24 cellular contexts compared by ENCODE assay signal in the genomic region with DNA sequence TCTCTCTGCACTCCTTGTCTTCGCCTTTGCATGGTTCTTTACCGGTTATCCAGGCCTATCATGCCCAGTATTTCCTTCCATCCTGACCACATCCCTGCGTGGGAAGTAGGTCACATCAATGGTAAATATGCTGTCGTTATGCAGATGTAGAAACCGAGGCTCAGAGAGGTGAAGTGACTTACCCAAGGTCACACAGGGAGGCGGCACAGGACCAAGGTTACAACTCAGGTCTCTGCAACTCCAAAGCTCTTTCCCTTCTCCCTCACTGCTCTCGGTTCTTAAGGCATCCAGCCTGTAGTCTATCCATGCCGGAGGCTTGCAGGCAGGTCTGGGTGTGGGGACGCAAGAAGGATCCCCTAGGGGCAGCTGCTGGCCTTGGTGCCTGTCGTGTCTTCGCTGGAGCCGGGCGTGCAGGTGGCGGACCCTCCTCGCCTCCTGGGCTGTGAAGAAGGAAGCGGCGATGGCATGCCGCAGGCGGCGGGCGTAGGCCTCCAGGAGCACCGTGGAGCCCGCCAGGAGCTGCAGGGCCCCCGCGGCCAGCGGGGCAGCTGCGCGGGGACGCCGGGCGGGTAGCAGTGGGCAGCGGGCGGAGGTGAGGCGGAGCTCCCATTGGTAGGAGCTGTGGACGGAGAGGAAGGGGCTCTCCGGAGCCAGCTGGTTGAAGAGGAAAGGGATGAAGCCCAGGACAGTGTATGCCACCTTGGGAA. TPM values are rescaled to one million over a fixed set of nuclear protein-coding genes. Genes with fewer than 3 reads are reported as not detected.
A peak's percentile ranks its signal among the peaks of the same experiment; 100 is the strongest.
DNase-seq lines count a peak whose midpoint lies in the region; ATAC-seq and TF ChIP-seq lines count a peak whose summit lies in the region.
"Had no signal": no experiment of that assay in that cellular context is flagged by ENCODE, and none has a peak within 500 bp of the region (broad histone marks: within the 10 kb centered on the region; RNA-seq: fewer than 3 reads in every experiment).

No MANE protein-coding gene starts in this region.

- H3K79me2 ChIP-seq in GM23338 (replicated peaks; ENCODE audit: insufficient read depth) (no peaks in the 10 kb centered on the region), GM23248 (ENCODE audit: insufficient read depth) (no peaks in the 10 kb centered on the region)

- H3K14ac ChIP-seq in neuronal stem cell (ENCODE audit: low read length), result no peak overlapping the region

- H3K27ac Mint-ChIP-seq in GM23338, result no peak overlapping the region
- H3K27ac Mint-ChIP-seq in effector memory CD8-positive, alpha-beta T cell, result no peak overlapping the region
- H3K27ac Mint-ChIP-seq: CD4-positive, CD25-positive, alpha-beta regulatory T cell; CD8-positive, alpha-beta memory T cell; IgD-negative memory B cell had no signal

- no peak overlapping the region for H2BK5ac ChIP-seq in neuronal stem cell (ENCODE audit: low read length)

- ATAC-seq in GM23338 (peak; percentile 50; the same call in 2 of the 3 replicates), RWPE2 (ENCODE audit: low read depth) (0 out of 3 replicates have a peak, but pooled peaks have one; percentile 5)
- no peak for ATAC-seq in effector memory CD8-positive, alpha-beta T cell (replicated peaks)
- ATAC-seq: A549 had no signal

- TF ChIP-seq POLR2A in adrenal gland (IDR thresholded peaks at IDR 0.05), result no peak

- H3K9me2 ChIP-seq in GM23338 (ENCODE audit: insufficient read depth), result 0 out of 2 replicates have a peak, but pooled peaks cover 8% of the 10 kb centered on the region
- no peaks in the 10 kb centered on the region for H3K9me2 ChIP-seq in GM23248 (ENCODE audit: insufficient read depth)

- H3K4me1 ChIP-seq in BLaER1 treated with 17β-estradiol and CSF1 and Interleukin-3, amounts not matched to agents 10 nM and 100 nM, result peaks cover 20 to 53% (median 47%) of the 10 kb centered on the region in 10 experiments
- H3K4me1 ChIP-seq in GM23338 (ENCODE audit: insufficient read depth), result no peaks in the 10 kb centered on the region
- H3K4me1 ChIP-seq in RWPE2 (ENCODE audit: insufficient read depth, poor library complexity, severe bottlenecking), result no peaks in the 10 kb centered on the region
- no peaks in the 10 kb centered on the region for H3K4me1 ChIP-seq in neuronal stem cell (ENCODE audit: control insufficient read depth in 2 of 2, insufficient read depth in 1 of 2, low read depth in 1 of 2, low read length in 2 of 2)
- no peaks in the 10 kb centered on the region for H3K4me1 ChIP-seq in adrenal gland (replicated peaks in 1 of 2)
- H3K4me1 ChIP-seq in GM23248 (ENCODE audit: insufficient read depth), result no peaks in the 10 kb centered on the region
- H3K4me1 ChIP-seq: A549 had no signal

- peaks cover 3% of the 10 kb centered on the region for H3K27me3 Mint-ChIP-seq in GM23338 (ENCODE audit: insufficient read depth, low read depth, poor library complexity)
- H3K27me3 Mint-ChIP-seq in effector memory CD8-positive, alpha-beta T cell, result peaks cover 17 to 32% of the 10 kb centered on the region in 2 donors

- H3K4me3 ChIP-seq in BLaER1 treated with 17β-estradiol and CSF1 and Interleukin-3, amounts not matched to agents 10 nM and 100 nM, result no peak overlapping the region
- H3K4me3 ChIP-seq in GM23338 (no peak overlapping the region), RWPE2 (ENCODE audit: severe bottlenecking) (no peak overlapping the region), neuronal stem cell (ENCODE audit: low read length in 2 of 2) (no peak overlapping the region), adrenal gland (no peak overlapping the region), GM23248 (no peak overlapping the region)
- H3K4me3 ChIP-seq: A549 had no signal

- H4K91ac ChIP-seq in neuronal stem cell (ENCODE audit: low read depth, low read length, poor library complexity), result no peak overlapping the region

- no CpG with 5 or more reads among the region's 36 CpGs for WGBS in neuronal stem cell (ENCODE audit: extremely low coverage in 2 of 2, insufficient read length in 2 of 2, insufficient replicate concordance in 1 of 2), 2 donors
- WGBS in adrenal gland, 4 donors, result 58 to 73% (median 68%) methylated on average over 21 to 36 of the region's 36 CpGs
- 41 to 46% methylated on average over 36 of the region's 36 CpGs for WGBS in GM23248 (ENCODE audit: low coverage in 1 of 2, low lambda C conversion rate in 2 of 2, missing lambda C conversion rate in 2 of 2), 2 experiments

- 0 out of 2 replicates have a peak overlapping the region, but pooled peaks have one; percentile 38 for H2AFZ ChIP-seq in GM23338
- H2AFZ ChIP-seq in neuronal stem cell (ENCODE audit: low read length), result no peak overlapping the region
- H2AFZ ChIP-seq in GM23248, result no peak overlapping the region

- H2BK15ac ChIP-seq in neuronal stem cell (ENCODE audit: low read length), result no peak overlapping the region

- peak overlapping the region; percentile 7 for H3K4ac ChIP-seq in neuronal stem cell (ENCODE audit: low read length)

- no peak overlapping the region for H2AK5ac ChIP-seq in neuronal stem cell (ENCODE audit: low read depth, low read length)

- in situ Hi-C loops in GM23248 (cut with MboI), result no loop called here

- intact Hi-C loops in adrenal gland (cut with DNase I), result no loop called here

- peaks cover 0 to 8% (median 0%) of the 10 kb centered on the region in 11 experiments; a peak in 2 of 22 replicates for H4K20me1 ChIP-seq in BLaER1 treated with 17β-estradiol and CSF1 and Interleukin-3, amounts not matched to agents 10 nM and 100 nM
- H4K20me1 ChIP-seq in GM23338 (replicated peaks; ENCODE audit: insufficient read depth) (no peaks in the 10 kb centered on the region), GM23248 (ENCODE audit: insufficient read depth) (no peaks in the 10 kb centered on the region)

- H3K79me1 ChIP-seq in neuronal stem cell (ENCODE audit: low read depth, low read length), result no peaks in the 10 kb centered on the region

- no peaks in the 10 kb centered on the region for H3F3A ChIP-seq in GM23338 (replicated peaks; ENCODE audit: low read depth)
- no peaks in the 10 kb centered on the region for H3F3A ChIP-seq in GM23248 (ENCODE audit: insufficient read depth)

- DNase-seq in GM23338 (ENCODE audit: low spot score) (no peak), RWPE2 (ENCODE audit: low spot score) (no peak), neuronal stem cell (ENCODE audit: low spot score) (no peak), adrenal gland (no peak), C1 segment of cervical spinal cord (lab: John Stamatoyannopoulos, UW) (no peak), GM23248 (no peak)
- no peak for DNase-seq in effector memory CD8-positive, alpha-beta T cell
- DNase-seq: AML-193; CD4-positive, CD25-positive, alpha-beta regulatory T cell; CD8-positive, alpha-beta memory T cell; COR-L47; DMS 273 treated with DMSO at 0.1 percent for 48 hours; DMS53; GDM1; GOT3; HCEC 1CT; Kasumi-1; KG1 had no signal

- no peak overlapping the region for H3K23ac ChIP-seq in neuronal stem cell (ENCODE audit: low read depth, low read length, poor library complexity)

- H3K9me3 ChIP-seq in BLaER1 treated with 17β-estradiol and CSF1 and Interleukin-3, amounts not matched to agents 10 nM and 100 nM (replicated peaks in 1 of 11), result no peaks in the 10 kb centered on the region
- H3K9me3 ChIP-seq in RWPE2 (ENCODE audit: severe bottlenecking), result no peaks in the 10 kb centered on the region
- no peaks in the 10 kb centered on the region for H3K9me3 ChIP-seq in neuronal stem cell (replicated peaks in 1 of 2; ENCODE audit: control insufficient read depth in 2 of 2, insufficient read depth in 1 of 2, low read depth in 1 of 2, low read length in 2 of 2)
- no peaks in the 10 kb centered on the region for H3K9me3 ChIP-seq in adrenal gland (replicated peaks in 1 of 3)
- H3K9me3 ChIP-seq in GM23248 (ENCODE audit: low read depth), result no peaks in the 10 kb centered on the region
- H3K9me3 ChIP-seq: A549 had no signal

- H3K27ac ChIP-seq in BLaER1 treated with 17β-estradiol and CSF1 and Interleukin-3, amounts not matched to agents 10 nM and 100 nM, result peak overlapping the region in 5 of 11 experiments; percentile 1 to 95 (median 35); a peak in 5 of 22 replicates
- H3K27ac ChIP-seq in GM23338 (ENCODE audit: low read depth), result no peak overlapping the region
- no peak overlapping the region for H3K27ac ChIP-seq in RWPE2 (ENCODE audit: poor library complexity, severe bottlenecking)
- no peak overlapping the region for H3K27ac ChIP-seq in neuronal stem cell (replicated peaks; ENCODE audit: low read length)
- no peak overlapping the region for H3K27ac ChIP-seq in adrenal gland
- H3K27ac ChIP-seq in GM23248, result no peak overlapping the region
- H3K27ac ChIP-seq: A549, HL-60 had no signal

- no peaks in the 10 kb centered on the region for H3K9me3 Mint-ChIP-seq in GM23338
- H3K9me3 Mint-ChIP-seq in effector memory CD8-positive, alpha-beta T cell, result no peaks in the 10 kb centered on the region
- H3K9me3 Mint-ChIP-seq: CD8-positive, alpha-beta memory T cell; IgD-negative memory B cell had no signal

- no peaks in the 10 kb centered on the region for H3K36me3 ChIP-seq in BLaER1 treated with 17β-estradiol and CSF1 and Interleukin-3, amounts not matched to agents 10 nM and 100 nM
- H3K36me3 ChIP-seq in GM23338 (ENCODE audit: insufficient read depth), result no peaks in the 10 kb centered on the region
- no peaks in the 10 kb centered on the region for H3K36me3 ChIP-seq in RWPE2 (ENCODE audit: low read depth)
- no peaks in the 10 kb centered on the region for H3K36me3 ChIP-seq in neuronal stem cell (replicated peaks in 1 of 2; ENCODE audit: control insufficient read depth in 2 of 2, insufficient read depth in 2 of 2, low read length in 2 of 2)
- no peaks in the 10 kb centered on the region for H3K36me3 ChIP-seq in adrenal gland (replicated peaks in 1 of 2)
- H3K36me3 ChIP-seq in GM23248 (ENCODE audit: low read depth), result no peaks in the 10 kb centered on the region

- H3K9ac ChIP-seq in BLaER1 treated with 17β-estradiol and CSF1 and Interleukin-3, amounts not matched to agents 10 nM and 100 nM, result no peak overlapping the region
- H3K9ac ChIP-seq in neuronal stem cell (ENCODE audit: low read depth, low read length, poor library complexity) (no peak overlapping the region), GM23248 (no peak overlapping the region)

- no peak overlapping the region for H4K8ac ChIP-seq in neuronal stem cell (ENCODE audit: low read depth, low read length)

- H2BK120ac ChIP-seq in neuronal stem cell (ENCODE audit: low read depth, low read length), result no peak overlapping the region

- H2BK12ac ChIP-seq in neuronal stem cell (ENCODE audit: low read length), result peak overlapping the region; percentile 53

- no peak overlapping the region for H3K18ac ChIP-seq in neuronal stem cell (ENCODE audit: low read length)

- H3K27me3 ChIP-seq in BLaER1 treated with 17β-estradiol and CSF1 and Interleukin-3, amounts not matched to agents 10 nM and 100 nM, result peaks cover 8 to 20% (median 17%) of the 10 kb centered on the region in 11 experiments; a peak in 18 of 22 replicates
- H3K27me3 ChIP-seq in GM23338 (ENCODE audit: insufficient read depth) (no peaks in the 10 kb centered on the region), RWPE2 (ENCODE audit: insufficient read depth, poor library complexity, severe bottlenecking) (peaks cover 52% of the 10 kb centered on the region), neuronal stem cell (ENCODE audit: control insufficient read depth in 3 of 3, insufficient read depth in 3 of 3, low read depth in 1 of 3, low read length in 3 of 3) (no peaks in the 10 kb centered on the region), adrenal gland (peaks cover 6% of the 10 kb centered on the region), GM23248 (replicated peaks; ENCODE audit: insufficient read depth) (0 out of 2 replicates have a peak, but pooled peaks cover 8% of the 10 kb centered on the region)

- no peaks in the 10 kb centered on the region; the same call in 2 of the 3 replicates for H3K36me3 Mint-ChIP-seq in GM23338 (ENCODE audit: low read depth)
- H3K36me3 Mint-ChIP-seq in effector memory CD8-positive, alpha-beta T cell (ENCODE audit: insufficient read depth), result no peaks in the 10 kb centered on the region
- H3K36me3 Mint-ChIP-seq: CD4-positive, CD25-positive, alpha-beta regulatory T cell; CD8-positive, alpha-beta memory T cell; IgD-negative memory B cell had no signal

- no peak for TF ChIP-seq CTCF in GM23338 (conservative IDR thresholded peaks at IDR 0.05; ENCODE audit: low read depth in 2 of 2)
- no peak for TF ChIP-seq CTCF in RWPE2 (IDR thresholded peaks at IDR 0.05; ENCODE audit: poor library complexity, severe bottlenecking)
- TF ChIP-seq CTCF in adrenal gland (IDR thresholded peaks at IDR 0.05), result no peak

- H3K4me1 Mint-ChIP-seq in GM23338, result peaks cover 11% of the 10 kb centered on the region
- H3K4me1 Mint-ChIP-seq in effector memory CD8-positive, alpha-beta T cell (ENCODE audit: low read depth in 2 of 2), result peaks cover 6 to 11% of the 10 kb centered on the region in 2 donors

- peak overlapping the region in 9 of 11 experiments; percentile 18 to 51 (median 36); a peak in 11 of 22 replicates for H3K4me2 ChIP-seq in BLaER1 treated with 17β-estradiol and CSF1 and Interleukin-3, amounts not matched to agents 10 nM and 100 nM
- no peak overlapping the region for H3K4me2 ChIP-seq in GM23338
- H3K4me2 ChIP-seq in neuronal stem cell (ENCODE audit: insufficient read depth, low read length, poor library complexity, severe bottlenecking), result no peak overlapping the region
- no peak overlapping the region for H3K4me2 ChIP-seq in GM23248 (ENCODE audit: unreplicated experiment)
- H3K4me2 ChIP-seq: A549 had no signal

- H3K4me3 Mint-ChIP-seq in GM23338, result no peak overlapping the region
- no peak overlapping the region for H3K4me3 Mint-ChIP-seq in effector memory CD8-positive, alpha-beta T cell
- H3K4me3 Mint-ChIP-seq: CD4-positive, CD25-positive, alpha-beta regulatory T cell; CD8-positive, alpha-beta memory T cell; IgD-negative memory B cell had no signal

RNA-seq across cellular contexts. Expression of gene OCSTAMP, which starts 9.1 kb away (rescaled TPM):
- total RNA-seq in GM23338 (2014; rRNA removed; shearing (Covaris generic)), result 0.45 TPM in 1 of 2 replicates, not detected in the other
- 0.32 TPM in 1 of 2 replicates, not detected in the other for polyA plus RNA-seq in GM23338 (2016; fragmentation: Nextera tagmentation; extraction: Ambion mirVana)
- 0.08 TPM for polyA plus RNA-seq in neuronal stem cell (2013, experiment 1 of 2)
- 0.04 TPM for polyA plus RNA-seq in neuronal stem cell (2013, experiment 2 of 2)
- not detected for total RNA-seq in adrenal gland
- under 1 TPM in 1 of 3 donors, not detected in 2; 0.16 TPM for polyA plus RNA-seq in adrenal gland
- total RNA-seq in GM23248 (2014; rRNA removed; shearing (Covaris generic)), result not detected in 2 replicates
- not detected in 2 replicates for polyA plus RNA-seq in GM23248 (2016; fragmentation: Nextera tagmentation; extraction: Ambion mirVana)
- total RNA-seq: CD4-positive, CD25-positive, alpha-beta regulatory T cell; CD8-positive, alpha-beta memory T cell; HT1080 had no signal
- polyA plus RNA-seq: A549; BJ; CD4-positive, CD25-positive, alpha-beta regulatory T cell; CD8-positive, alpha-beta memory T cell; IgD-negative memory B cell had no signal

RNA-seq across cellular contexts. Expression of gene ZNF334, which starts 28.0 kb away (rescaled TPM):
- total RNA-seq in GM23338 (2014; rRNA removed; shearing (Covaris generic)), result 15.2 and 19.1 TPM in 2 replicates
- polyA plus RNA-seq in GM23338 (2016; fragmentation: Nextera tagmentation; extraction: Ambion mirVana), result 7.9 and 12.4 TPM in 2 replicates
- polyA plus RNA-seq in neuronal stem cell (2013, experiment 1 of 2), result 14.2 TPM
- polyA plus RNA-seq in neuronal stem cell (2013, experiment 2 of 2), result 14.9 TPM
- total RNA-seq in adrenal gland, result 10 to 100 TPM in 2 of 8 donors, 1 to 10 TPM in 6; 1.0 to 13.1 (median 6.2) TPM
- polyA plus RNA-seq in adrenal gland, result 10 to 100 TPM in 2 of 3 donors, 1 to 10 TPM in 1; 7.2 to 19.1 (median 14.7) TPM
- total RNA-seq in GM23248 (2014; rRNA removed; shearing (Covaris generic)), result 1.4 TPM in 2 replicates
- polyA plus RNA-seq in GM23248 (2016; fragmentation: Nextera tagmentation; extraction: Ambion mirVana), result 1.1 and 1.2 TPM in 2 replicates
- total RNA-seq: HT1080 had no signal
- polyA plus RNA-seq: A549; CD8-positive, alpha-beta memory T cell; IgD-negative memory B cell had no signal

Comparison
In these comparisons a context has a peak if more than half of its experiments do, and no peak if none do; other contexts are left out.
1. H3K4me2 ChIP-seq: peak in BLaER1 treated with 17β-estradiol and CSF1 and Interleukin-3, amounts not matched to agents 10 nM and 100 nM (9 of 11); none in GM23338 (single experiment), neuronal stem cell (single experiment) and GM23248 (single experiment).